ENCODE assay signal across 1 cellular context in the genomic region with DNA sequence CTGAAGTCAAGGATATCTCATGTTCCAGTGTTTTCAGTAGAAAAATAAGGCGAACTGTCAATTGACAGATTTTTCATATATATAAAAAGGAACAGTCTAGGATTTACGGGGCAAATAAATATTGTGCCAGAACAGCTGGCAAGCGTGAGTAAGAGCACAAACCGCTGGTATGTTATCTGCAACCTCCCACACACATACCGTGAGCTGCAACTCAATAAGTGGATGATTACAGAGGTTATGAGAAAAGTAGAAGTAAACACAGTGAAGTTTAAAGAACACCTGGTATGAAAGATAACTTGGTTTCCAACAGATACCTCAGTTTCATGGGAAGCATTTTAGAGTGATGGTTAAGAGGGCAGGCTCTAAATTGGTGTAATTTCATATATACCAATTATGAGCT.
TF ChIP-seq lines count a peak whose summit lies in the region.

No MANE protein-coding gene starts in this region.

TF ChIP-seq in HEK293, 187 proteins besides CTCF, POLR2A, EP300 and RAD21 (continued from another document):
- TF ChIP-seq, protein P1, sequence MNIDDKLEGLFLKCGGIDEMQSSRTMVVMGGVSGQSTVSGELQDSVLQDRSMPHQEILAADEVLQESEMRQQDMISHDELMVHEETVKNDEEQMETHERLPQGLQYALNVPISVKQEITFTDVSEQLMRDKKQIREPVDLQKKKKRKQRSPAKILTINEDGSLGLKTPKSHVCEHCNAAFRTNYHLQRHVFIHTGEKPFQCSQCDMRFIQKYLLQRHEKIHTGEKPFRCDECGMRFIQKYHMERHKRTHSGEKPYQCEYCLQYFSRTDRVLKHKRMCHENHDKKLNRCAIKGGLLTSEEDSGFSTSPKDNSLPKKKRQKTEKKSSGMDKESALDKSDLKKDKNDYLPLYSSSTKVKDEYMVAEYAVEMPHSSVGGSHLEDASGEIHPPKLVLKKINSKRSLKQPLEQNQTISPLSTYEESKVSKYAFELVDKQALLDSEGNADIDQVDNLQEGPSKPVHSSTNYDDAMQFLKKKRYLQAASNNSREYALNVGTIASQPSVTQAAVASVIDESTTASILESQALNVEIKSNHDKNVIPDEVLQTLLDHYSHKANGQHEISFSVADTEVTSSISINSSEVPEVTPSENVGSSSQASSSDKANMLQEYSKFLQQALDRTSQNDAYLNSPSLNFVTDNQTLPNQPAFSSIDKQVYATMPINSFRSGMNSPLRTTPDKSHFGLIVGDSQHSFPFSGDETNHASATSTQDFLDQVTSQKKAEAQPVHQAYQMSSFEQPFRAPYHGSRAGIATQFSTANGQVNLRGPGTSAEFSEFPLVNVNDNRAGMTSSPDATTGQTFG (tag by site-specific recombination; IDR thresholded peaks at IDR 0.05; ENCODE audit: borderline replicate concordance) = no peak
- no peak for TF ChIP-seq HOXA7 (CRISPR knock-in tag; IDR thresholded peaks at IDR 0.05; ENCODE audit: borderline replicate concordance)
- no peak for TF ChIP-seq ZSCAN16 (tag by site-specific recombination; IDR thresholded peaks at IDR 0.05)
- TF ChIP-seq, protein P2, sequence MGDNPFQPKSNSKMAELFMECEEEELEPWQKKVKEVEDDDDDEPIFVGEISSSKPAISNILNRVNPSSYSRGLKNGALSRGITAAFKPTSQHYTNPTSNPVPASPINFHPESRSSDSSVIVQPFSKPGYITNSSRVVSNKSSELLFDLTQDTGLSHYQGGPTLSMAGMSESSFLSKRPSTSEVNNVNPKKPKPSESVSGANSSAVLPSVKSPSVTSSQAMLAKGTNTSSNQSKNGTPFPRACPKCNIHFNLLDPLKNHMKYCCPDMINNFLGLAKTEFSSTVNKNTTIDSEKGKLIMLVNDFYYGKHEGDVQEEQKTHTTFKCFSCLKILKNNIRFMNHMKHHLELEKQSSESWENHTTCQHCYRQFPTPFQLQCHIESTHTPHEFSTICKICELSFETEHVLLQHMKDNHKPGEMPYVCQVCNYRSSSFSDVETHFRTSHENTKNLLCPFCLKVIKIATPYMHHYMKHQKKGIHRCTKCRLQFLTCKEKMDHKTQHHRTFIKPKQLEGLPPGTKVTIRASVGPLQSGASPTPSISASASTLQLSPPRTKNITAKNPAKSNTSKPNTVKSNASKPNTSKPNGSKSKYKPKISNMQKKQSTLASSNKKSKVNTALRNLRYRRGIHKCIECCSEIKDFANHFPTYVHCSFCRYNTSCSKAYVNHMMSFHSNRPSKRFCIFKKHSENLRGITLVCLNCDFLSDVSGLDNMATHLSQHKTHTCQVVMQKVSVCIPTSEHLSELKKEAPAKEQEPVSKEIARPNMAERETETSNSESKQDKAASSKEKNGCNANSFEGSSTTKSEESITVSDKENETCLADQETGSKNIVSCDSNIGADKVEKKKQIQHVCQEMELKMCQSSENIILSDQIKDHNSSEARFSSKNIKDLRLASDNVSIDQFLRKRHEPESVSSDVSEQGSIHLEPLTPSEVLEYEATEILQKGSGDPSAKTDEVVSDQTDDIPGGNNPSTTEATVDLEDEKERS (tag by site-specific recombination; IDR thresholded peaks at IDR 0.05) = no peak
- TF ChIP-seq ZNF843 (tag by site-specific recombination; IDR thresholded peaks at IDR 0.05) = peak; percentile 71; the same call in 1 of the 2 replicates
- TF ChIP-seq, protein P3, sequence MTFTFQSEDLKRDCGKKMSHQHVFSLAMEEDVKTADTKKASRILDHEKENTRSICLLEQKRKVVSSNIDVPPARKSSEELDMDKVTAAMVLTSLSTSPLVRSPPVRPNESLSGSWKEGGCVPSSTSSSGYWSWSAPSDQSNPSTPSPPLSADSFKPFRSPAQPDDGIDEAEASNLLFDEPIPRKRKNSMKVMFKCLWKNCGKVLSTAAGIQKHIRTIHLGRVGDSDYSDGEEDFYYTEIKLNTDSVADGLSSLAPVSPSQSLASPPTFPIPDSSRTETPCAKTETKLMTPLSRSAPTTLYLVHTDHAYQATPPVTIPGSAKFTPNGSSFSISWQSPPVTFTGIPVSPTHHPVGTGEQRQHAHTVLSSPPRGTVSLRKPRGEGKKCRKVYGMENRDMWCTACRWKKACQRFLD (tag by site-specific recombination; IDR thresholded peaks at IDR 0.05) = no peak
- no peak for TF ChIP-seq HOXC10 (CRISPR knock-in tag; IDR thresholded peaks at IDR 0.05)
- no peak for TF ChIP-seq ZNF239 (tag by site-specific recombination; IDR thresholded peaks at IDR 0.05)
